ENCODE assay signal across 12 cellular contexts in the genomic region with DNA sequence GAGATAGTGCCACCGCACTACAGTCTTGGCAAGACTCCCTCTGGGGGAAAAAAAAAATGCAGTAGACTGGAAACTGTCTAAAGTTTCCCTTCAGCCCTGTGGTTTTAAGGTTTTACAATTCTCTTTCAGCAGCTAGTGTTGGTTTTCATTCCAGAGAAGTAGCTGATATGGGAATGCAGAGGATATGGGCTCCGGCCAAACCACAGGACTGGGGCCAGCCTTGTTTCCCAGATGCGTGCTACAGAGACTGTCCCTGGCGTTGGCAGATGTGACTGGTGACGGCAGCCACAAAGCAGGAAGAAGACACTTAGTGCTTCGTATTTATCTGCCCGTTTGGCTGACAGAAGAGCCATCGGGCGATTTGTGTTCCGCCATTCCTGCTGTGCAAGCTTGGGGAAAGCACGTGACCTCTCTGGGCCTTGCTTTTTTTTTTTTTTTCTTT. TPM values are rescaled to one million over a fixed set of nuclear protein-coding genes. Genes with fewer than 3 reads are reported as not detected.
DNase-seq lines count a peak whose midpoint lies in the region; ATAC-seq, FAIRE-seq and TF ChIP-seq lines count a peak whose summit lies in the region.
"Had no signal": no experiment of that assay in that cellular context is flagged by ENCODE, and none has a peak within 500 bp of the region (broad histone marks: within the 10 kb centered on the region; RNA-seq: fewer than 3 reads in every experiment).

No MANE protein-coding gene starts in this region.

- H3K27ac ChIP-seq in HepG2 (ENCODE audit: extremely low read length, insufficient read depth, low read length), result no peak overlapping the region

- no peaks in the 10 kb centered on the region; a peak in 1 of 5 replicates for H3K27me3 ChIP-seq in HepG2 (ENCODE audit: control insufficient read depth in 1 of 2, insufficient read depth in 2 of 2, low read length in 2 of 2)

- H3K4me1 ChIP-seq in HepG2 (ENCODE audit: insufficient read depth, low read length), result peaks cover 47% of the 10 kb centered on the region
- H3K4me1 ChIP-seq: Caco-2 had no signal

- H3K36me3 ChIP-seq in HepG2 (replicated peaks in 1 of 2; ENCODE audit: control insufficient read depth in 1 of 2, insufficient read depth in 2 of 2, low read length in 2 of 2), result no peaks in the 10 kb centered on the region

- FAIRE-seq in HepG2 (lab: Jason Lieb, UNC), result no peak
- FAIRE-seq: keratinocyte had no signal

- no peaks in the 10 kb centered on the region for H3K4me1 Mint-ChIP-seq in MCF 10A (ENCODE audit: insufficient read depth, unreplicated experiment)

- H4K20me1 ChIP-seq in HepG2 (ENCODE audit: insufficient read depth, low read length), result no peaks in the 10 kb centered on the region

- no peak overlapping the region for H2AFZ ChIP-seq in HepG2 (ENCODE audit: low read length)

- no peaks in the 10 kb centered on the region for H3K9me3 Mint-ChIP-seq in MCF 10A (ENCODE audit: unreplicated experiment)

- no peak for TF ChIP-seq EP300 in HepG2 (IDR thresholded peaks at IDR 0.05; ENCODE audit: low read depth in 2 of 2, low read length in 2 of 2)
- no peak for TF ChIP-seq EP300 in HepG2 (CRISPR knock-in tag; IDR thresholded peaks at IDR 0.05; ENCODE audit: borderline replicate concordance)

- no peaks in the 10 kb centered on the region for H3K9me3 ChIP-seq in HepG2 (ENCODE audit: low read length)
- H3K9me3 ChIP-seq: Caco-2 had no signal

- no peak overlapping the region for H3K4me3 Mint-ChIP-seq in MCF 10A (ENCODE audit: unreplicated experiment)

- TF ChIP-seq RAD21 in HepG2 (CRISPR knock-in tag; IDR thresholded peaks at IDR 0.05), result no peak

- BruUV-seq in MCF 10A (replicated peaks; lab: Mats Ljungman, UMichigan), result no TSS peak
- no TSS peak for BruUV-seq in HepG2 (replicated peaks; lab: Mats Ljungman, UMichigan)

- no peaks in the 10 kb centered on the region for H3K79me2 ChIP-seq in HepG2 (ENCODE audit: insufficient read depth, low read length)

- in situ Hi-C loops in HepG2 (cut with HindIII; ENCODE audit: extremely low pct_ligation_motif_present, low pct_unique_long_range_greater_than_20kb), result no loop called here

- no peaks in the 10 kb centered on the region for H3K36me3 Mint-ChIP-seq in MCF 10A (ENCODE audit: insufficient read depth, unreplicated experiment)

- POLR2A ChIA-PET in MCF 10A (lab: Yijun Ruan, JAX), result no interaction called here
- POLR2A ChIA-PET in HepG2 (lab: Yijun Ruan, JAX), result no interaction called here

- 37% methylated on average over 10 of the region's 11 CpGs for WGBS in HepG2 (ENCODE audit: low lambda C conversion rate)

- CTCF ChIA-PET in MCF 10A (lab: Yijun Ruan, JAX), result interaction anchor here (0.5 to 2.2 kb wide), 12 partner anchors 8 to 218 kb away, joined by 3 to 8 read pairs (median 3); no protein-coding TSS in a partner anchor
- CTCF ChIA-PET in HepG2 (lab: Yijun Ruan, JAX; ENCODE audit: low intra/inter-chr PET ratio, low total read pairs), result no interaction called here

- TF ChIP-seq POLR2A in HepG2 (IDR thresholded peaks at IDR 0.05; ENCODE audit: insufficient read depth in 1 of 2, low read depth in 2 of 2, low read length in 2 of 2), result no peak

- TF ChIP-seq CTCF in AG09319 (IDR thresholded peaks at IDR 0.05; ENCODE audit: low read depth, low read length), result no peak
- no peak for TF ChIP-seq CTCF in MCF 10A (IDR thresholded peaks at IDR 0.05; ENCODE audit: unreplicated experiment)
- no peak for TF ChIP-seq CTCF in HepG2 (CRISPR knock-in tag; IDR thresholded peaks at IDR 0.05)

- intact Hi-C loops in MCF 10A (cut with micrococcal nuclease) (no loop called here), HepG2 (cut with micrococcal nuclease; ENCODE audit: unreplicated experiment) (no loop called here)

- peak overlapping the region; percentile 50; the same call in 1 of the 2 replicates for H3K4me2 ChIP-seq in HepG2 (ENCODE audit: low read depth, low read length)

- peaks cover 12% of the 10 kb centered on the region for H3K27me3 Mint-ChIP-seq in MCF 10A (ENCODE audit: insufficient read depth, unreplicated experiment)

- no peak overlapping the region for H3K9ac ChIP-seq in HepG2 (ENCODE audit: insufficient read depth, low read depth, low read length)

- no peak overlapping the region for H3K4me3 ChIP-seq in HepG2 (replicated peaks in 1 of 3; ENCODE audit: insufficient read depth in 1 of 3, low read depth in 2 of 3, low read length in 3 of 3)

- no peak overlapping the region for H3K27ac Mint-ChIP-seq in MCF 10A (ENCODE audit: low read depth, unreplicated experiment)

- DNase-seq in AG09319 (ENCODE audit: extremely low read depth, low read depth) (peak; percentile 59), M059J (ENCODE audit: low read depth) (peak; percentile 93), MCF 10A (ENCODE audit: unreplicated experiment) (peak; percentile 5), HepG2 (ENCODE audit: low spot score) (no peak), NAMALWA (ENCODE audit: low spot score) (no peak), medulla oblongata (ENCODE audit: extremely low spot score) (no peak), Kasumi-1 (lab: John Stamatoyannopoulos, UW) (no peak)
- DNase-seq: Caco-2, cortex of kidney, NCI-H1092 had no signal

- no peak for ATAC-seq in HepG2
- ATAC-seq in HG03439 (IDR thresholded peaks at IDR 0.05; ENCODE audit: unreplicated experiment), result no peak

RNA-seq across cellular contexts. Expression of a gene that starts 43.2 kb away (rescaled TPM):
- total RNA-seq in M059J (2014; rRNA removed; shearing (Covaris generic)), result 4.2 and 6.2 TPM in 2 replicates
- total RNA-seq in MCF 10A (2022) (5.9 and 7.6 TPM in 2 replicates), HepG2 (2016; rRNA removed; fragmentation: Illumina TruSeq; extraction: Trizol) (3.3 and 4.6 TPM in 2 replicates)
- total RNA-seq in HepG2 (2016; cell fraction: cytosol; rRNA removed; fragmentation: Illumina TruSeq; extraction: Trizol; ENCODE audit: low read depth), result 1.4 and 1.6 TPM in 2 replicates
- 2.5 and 3.5 TPM in 2 replicates for total RNA-seq in HepG2 (2016; cell fraction: insoluble cytoplasmic fraction; rRNA removed; fragmentation: Illumina TruSeq; extraction: Trizol)
- total RNA-seq in HepG2 (2016; cell fraction: membrane; rRNA removed; fragmentation: Illumina TruSeq; extraction: Trizol), result 2.9 and 3.2 TPM in 2 replicates
- total RNA-seq in HepG2 (2016; cell fraction: nucleus; rRNA removed; fragmentation: Illumina TruSeq; extraction: Trizol), result 5.5 and 8.4 TPM in 2 replicates
- polyA plus RNA-seq in HepG2 (2011; rRNA removed), result 3.7 and 4.3 TPM in 2 replicates
- polyA plus RNA-seq in HepG2 (2011; cell fraction: cytosol; rRNA removed), result 1.7 and 2.0 TPM in 2 replicates
- 6.3 and 6.5 TPM in 2 replicates for polyA plus RNA-seq in HepG2 (2011; cell fraction: nucleus; rRNA removed)
- 2.2 and 2.3 TPM in 2 replicates for polyA plus RNA-seq in HepG2 (2012)
- polyA plus RNA-seq in HepG2 (2016; cell fraction: cytosol; fragmentation: Illumina TruSeq; extraction: Trizol; ENCODE audit: low read depth), result 0.35 and 0.73 TPM in 2 replicates
- 2.7 and 4.4 TPM in 2 replicates for polyA plus RNA-seq in HepG2 (2016; cell fraction: insoluble cytoplasmic fraction; fragmentation: Illumina TruSeq; extraction: Trizol; ENCODE audit: low read depth)
- 0.68 and 0.76 TPM in 2 replicates for polyA plus RNA-seq in HepG2 (2016; cell fraction: membrane; fragmentation: Illumina TruSeq; extraction: Trizol; ENCODE audit: low read depth)
- 7.6 and 8.7 TPM in 2 replicates for polyA plus RNA-seq in HepG2 (2016; cell fraction: nucleus; fragmentation: Illumina TruSeq; extraction: Trizol; ENCODE audit: insufficient read depth, low read depth)
- polyA minus RNA-seq in HepG2 (2011; rRNA and poly(A)+ RNA removed; ENCODE audit: low replicate concordance), result 5.5 and 7.9 TPM in 2 replicates
- 0.69 and 1.4 TPM in 2 replicates for polyA minus RNA-seq in HepG2 (2011; cell fraction: cytosol; rRNA and poly(A)+ RNA removed)
- polyA minus RNA-seq in HepG2 (2011; cell fraction: nucleus; rRNA and poly(A)+ RNA removed), result 5.2 and 8.7 TPM in 2 replicates

RNA-seq across cellular contexts. Expression of a gene that starts 43.3 kb away (rescaled TPM):
- 24.9 and 26.1 TPM in 2 replicates for total RNA-seq in M059J (2014; rRNA removed; shearing (Covaris generic))
- total RNA-seq in MCF 10A (2022) (66.7 and 79.6 TPM in 2 replicates), HepG2 (2016; rRNA removed; fragmentation: Illumina TruSeq; extraction: Trizol) (94.2 and 132 TPM in 2 replicates)
- 28.5 and 31.5 TPM in 2 replicates for total RNA-seq in HepG2 (2016; cell fraction: cytosol; rRNA removed; fragmentation: Illumina TruSeq; extraction: Trizol; ENCODE audit: low read depth)
- 97.0 and 128 TPM in 2 replicates for total RNA-seq in HepG2 (2016; cell fraction: insoluble cytoplasmic fraction; rRNA removed; fragmentation: Illumina TruSeq; extraction: Trizol)
- 48.0 and 54.1 TPM in 2 replicates for total RNA-seq in HepG2 (2016; cell fraction: membrane; rRNA removed; fragmentation: Illumina TruSeq; extraction: Trizol)
- total RNA-seq in HepG2 (2016; cell fraction: nucleus; rRNA removed; fragmentation: Illumina TruSeq; extraction: Trizol), result 40.3 and 43.2 TPM in 2 replicates
- 6.0 and 7.8 TPM in 2 replicates for polyA plus RNA-seq in HepG2 (2011; rRNA removed)
- polyA plus RNA-seq in HepG2 (2011; cell fraction: cytosol; rRNA removed), result 3.6 and 4.9 TPM in 2 replicates
- 2.2 and 3.6 TPM in 2 replicates for polyA plus RNA-seq in HepG2 (2011; cell fraction: nucleus; rRNA removed)
- polyA plus RNA-seq in HepG2 (2012), result 26.2 and 31.0 TPM in 2 replicates
- 18.8 and 28.8 TPM in 2 replicates for polyA plus RNA-seq in HepG2 (2016; cell fraction: cytosol; fragmentation: Illumina TruSeq; extraction: Trizol; ENCODE audit: low read depth)
- polyA plus RNA-seq in HepG2 (2016; cell fraction: insoluble cytoplasmic fraction; fragmentation: Illumina TruSeq; extraction: Trizol; ENCODE audit: low read depth), result 142 and 150 TPM in 2 replicates
- polyA plus RNA-seq in HepG2 (2016; cell fraction: membrane; fragmentation: Illumina TruSeq; extraction: Trizol; ENCODE audit: low read depth), result 30.5 and 41.3 TPM in 2 replicates
- polyA plus RNA-seq in HepG2 (2016; cell fraction: nucleus; fragmentation: Illumina TruSeq; extraction: Trizol; ENCODE audit: insufficient read depth, low read depth), result 61.7 and 69.5 TPM in 2 replicates
- polyA minus RNA-seq in HepG2 (2011; rRNA and poly(A)+ RNA removed; ENCODE audit: low replicate concordance), result 0.76 and 3.3 TPM in 2 replicates
- 4.6 and 4.7 TPM in 2 replicates for polyA minus RNA-seq in HepG2 (2011; cell fraction: cytosol; rRNA and poly(A)+ RNA removed)
- 8.6 and 11.2 TPM in 2 replicates for polyA minus RNA-seq in HepG2 (2011; cell fraction: nucleus; rRNA and poly(A)+ RNA removed)

RNA-seq across cellular contexts. Expression of a gene that starts 53.6 kb away (rescaled TPM):
- 0.20 TPM in 1 of 2 replicates, not detected in the other for total RNA-seq in M059J (2014; rRNA removed; shearing (Covaris generic))
- total RNA-seq in MCF 10A (2022) (6.7 and 8.6 TPM in 2 replicates), HepG2 (2016; rRNA removed; fragmentation: Illumina TruSeq; extraction: Trizol) (not detected in 2 replicates)
- not detected in 2 replicates for total RNA-seq in HepG2 (2016; cell fraction: cytosol; rRNA removed; fragmentation: Illumina TruSeq; extraction: Trizol; ENCODE audit: low read depth)
- total RNA-seq in HepG2 (2016; cell fraction: insoluble cytoplasmic fraction; rRNA removed; fragmentation: Illumina TruSeq; extraction: Trizol), result not detected in 2 replicates
- total RNA-seq in HepG2 (2016; cell fraction: membrane; rRNA removed; fragmentation: Illumina TruSeq; extraction: Trizol), result not detected in 2 replicates
- not detected in 2 replicates for total RNA-seq in HepG2 (2016; cell fraction: nucleus; rRNA removed; fragmentation: Illumina TruSeq; extraction: Trizol)
- polyA plus RNA-seq in HepG2 (2011; rRNA removed), result not detected in 2 replicates
- polyA plus RNA-seq in HepG2 (2011; cell fraction: cytosol; rRNA removed), result not detected in 2 replicates
- not detected in 2 replicates for polyA plus RNA-seq in HepG2 (2011; cell fraction: nucleus; rRNA removed)
- polyA plus RNA-seq in HepG2 (2012), result not detected in 2 replicates
- not detected in 2 replicates for polyA plus RNA-seq in HepG2 (2016; cell fraction: cytosol; fragmentation: Illumina TruSeq; extraction: Trizol; ENCODE audit: low read depth)
- not detected in 2 replicates for polyA plus RNA-seq in HepG2 (2016; cell fraction: insoluble cytoplasmic fraction; fragmentation: Illumina TruSeq; extraction: Trizol; ENCODE audit: low read depth)
- polyA plus RNA-seq in HepG2 (2016; cell fraction: membrane; fragmentation: Illumina TruSeq; extraction: Trizol; ENCODE audit: low read depth), result not detected in 2 replicates
- not detected in 2 replicates for polyA plus RNA-seq in HepG2 (2016; cell fraction: nucleus; fragmentation: Illumina TruSeq; extraction: Trizol; ENCODE audit: insufficient read depth, low read depth)
- not detected in 2 replicates for polyA minus RNA-seq in HepG2 (2011; rRNA and poly(A)+ RNA removed; ENCODE audit: low replicate concordance)
- not detected in 2 replicates for polyA minus RNA-seq in HepG2 (2011; cell fraction: cytosol; rRNA and poly(A)+ RNA removed)
- not detected in 2 replicates for polyA minus RNA-seq in HepG2 (2011; cell fraction: nucleus; rRNA and poly(A)+ RNA removed)

Comparison
In these comparisons a context has a peak if more than half of its experiments do, and no peak if none do; other contexts are left out.
1. DNase-seq: peak in AG09319 (single experiment), M059J (single experiment) and MCF 10A (single experiment); none in HepG2 (single experiment), NAMALWA (single experiment), medulla oblongata (single experiment) and Kasumi-1 (0 of 2).